ENCODE assay signal across 2 cellular contexts in genomic region chr7:92035576-92035975, GRCh38.
TF ChIP-seq lines count a peak whose summit lies in the region.

No MANE protein-coding gene starts in this region.

TF ChIP-seq in GM23338, 12 proteins besides CTCF, POLR2A, EP300 and RAD21 (continued from another document):
- TF ChIP-seq ZNF462 (CRISPR knock-in tag; IDR thresholded peaks at IDR 0.05) (no peak), ZNF114 (CRISPR knock-in tag; IDR thresholded peaks at IDR 0.05) (no peak), REST (IDR thresholded peaks at IDR 0.05; ENCODE audit: unreplicated experiment) (no peak), CREB1 (CRISPR knock-in tag; IDR thresholded peaks at IDR 0.05; ENCODE audit: low read depth) (no peak), NANOG (IDR thresholded peaks at IDR 0.05; ENCODE audit: borderline replicate concordance) (no peak), EZH2phosphoT487 (IDR thresholded peaks at IDR 0.05; ENCODE audit: unreplicated experiment) (no peak), JUNB (IDR thresholded peaks at IDR 0.05; ENCODE audit: unreplicated experiment) (no peak), POLR2AphosphoS5 (IDR thresholded peaks at IDR 0.05; ENCODE audit: low read depth) (no peak), ETS1 (IDR thresholded peaks at IDR 0.05) (no peak)
TF ChIP-seq in GM23338: peak in this region for 0.

TF ChIP-seq in SK-N-SH, 30 proteins besides CTCF, POLR2A, EP300 and RAD21 (continued from another document):
- TF ChIP-seq RXRA (IDR thresholded peaks at IDR 0.05; ENCODE audit: borderline replicate concordance, low read depth) (no peak), NRF1 (IDR thresholded peaks at IDR 0.05; ENCODE audit: low read depth, low read length) (no peak), EZH2phosphoT487 (IDR thresholded peaks at IDR 0.05; ENCODE audit: borderline replicate concordance, low read depth) (no peak), RCOR1 (IDR thresholded peaks at IDR 0.05; ENCODE audit: low read length) (no peak), PBX3 (IDR thresholded peaks at IDR 0.05) (no peak), SIN3A (IDR thresholded peaks at IDR 0.05; ENCODE audit: borderline replicate concordance, low read depth, low read length) (no peak), FOXM1 (IDR thresholded peaks at IDR 0.05; ENCODE audit: low read depth) (no peak), TCF12 (IDR thresholded peaks at IDR 0.05) (no peak), YY1 (IDR thresholded peaks at IDR 0.05; ENCODE audit: low read depth) (no peak)
